In the genomic region with DNA sequence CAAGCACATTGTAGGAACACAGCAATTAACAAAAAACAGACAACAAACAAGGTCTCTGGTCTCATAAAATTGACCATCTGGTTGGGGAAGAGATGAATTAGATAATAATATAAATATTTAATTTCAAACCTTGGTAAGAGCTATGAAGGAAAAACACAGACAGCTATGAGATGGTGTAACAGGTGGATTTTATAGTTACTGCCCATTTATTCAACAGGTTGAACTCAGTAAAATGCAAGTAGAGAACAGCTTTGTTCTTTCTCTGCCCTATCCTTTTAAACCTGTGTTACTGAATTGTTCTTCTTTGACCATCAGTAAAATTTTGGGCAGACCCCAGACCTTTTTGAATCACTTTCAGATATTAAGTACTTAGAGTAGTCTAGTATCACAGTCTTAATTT, we compare ENCODE assay signal across 3 cellular contexts.
"Had no signal": no experiment of that assay in that cellular context is flagged by ENCODE, and none has a peak within 500 bp of the region (broad histone marks: within the 10 kb centered on the region; RNA-seq: fewer than 3 reads in every experiment).

No MANE protein-coding gene starts in this region.

- H3K4me3 ChIP-seq: GM12878 had no signal

- ATAC-seq: GM12878 had no signal

- DNase-seq: GDM1, GF-D8 had no signal
